In the genomic region with DNA sequence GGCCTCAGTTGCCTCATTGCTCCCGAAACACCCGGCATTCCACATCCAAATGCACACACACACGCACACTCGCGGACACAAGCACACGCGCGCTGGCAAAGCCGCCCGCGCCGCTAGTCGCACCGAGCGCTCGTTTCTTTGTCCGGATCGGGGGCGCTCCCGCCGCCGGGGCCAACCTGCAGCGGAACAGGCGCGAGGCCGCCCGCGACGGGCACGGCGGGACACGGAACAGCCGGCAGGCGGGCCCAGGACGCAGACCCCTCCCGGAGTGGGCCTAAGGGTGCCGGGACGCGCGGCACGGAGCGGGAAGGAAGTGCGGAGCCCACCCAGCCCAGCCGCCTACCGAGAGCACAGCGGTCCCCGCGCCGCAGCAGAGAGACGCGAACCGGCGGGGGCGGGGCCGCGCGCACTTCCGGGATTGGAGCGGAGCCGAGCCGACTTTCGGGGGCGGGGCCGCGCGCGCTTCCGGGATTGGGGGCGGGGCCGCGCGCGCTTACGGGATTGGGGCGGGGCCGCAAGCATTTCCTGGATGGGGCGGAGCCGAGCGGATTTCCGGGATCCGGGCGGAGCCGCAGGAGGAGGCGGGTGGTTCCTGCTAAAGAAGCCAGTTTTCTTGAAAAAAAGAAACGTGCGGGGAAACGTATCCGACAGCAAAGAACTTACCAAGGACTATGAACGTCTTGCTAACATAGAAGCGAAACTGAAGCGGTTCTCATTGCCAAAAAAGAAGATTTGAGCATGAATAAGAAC, we compare ENCODE assay signal across 8 cellular contexts. TPM values are rescaled to one million over a fixed set of nuclear protein-coding genes. Genes with fewer than 3 reads are reported as not detected.
DNase-seq lines count a peak whose midpoint lies in the region; ATAC-seq lines count a peak whose summit lies in the region.

Gene CYBC1, minus strand, starts transcription at position 396 of the 750 bp plus-strand sequence. CDS start 1,498 bp downstream, outside the sequence.

- H3K4me3 Mint-ChIP-seq in CD4-positive, CD25-positive, alpha-beta regulatory T cell: peak within 1 kb of the TSS; percentile 94 to 99 (median 96)

- H3K27me3 ChIP-seq in CD4-positive, CD25-positive, alpha-beta regulatory T cell (ENCODE audit: control insufficient read depth, insufficient read depth, low read length): no peaks in the 10 kb centered on the region

- peaks cover 12 to 47% (median 18%) of the 10 kb centered on the region in 4 donors for H3K4me1 Mint-ChIP-seq in CD4-positive, CD25-positive, alpha-beta regulatory T cell

- no peaks in the 10 kb centered on the region for H3K9me3 ChIP-seq in CD4-positive, CD25-positive, alpha-beta regulatory T cell (ENCODE audit: control insufficient read depth in 2 of 2, low read length in 2 of 2)

- ATAC-seq in CD4-positive, CD25-positive, alpha-beta regulatory T cell (ENCODE audit: low read depth in 2 of 2): peak; percentile 70 to 75
- peak; percentile 59 for ATAC-seq in GM19463 (IDR thresholded peaks at IDR 0.05; ENCODE audit: unreplicated experiment)

- DNase-seq in CD4-positive, CD25-positive, alpha-beta regulatory T cell: peak; percentile 92 to 98 (median 93)
- DNase-seq in HT1080 (ENCODE audit: low read depth): peak; percentile 78
- DNase-seq in NOMO-1 treated with DMSO at 0.1 percent for 48 hours (lab: John Stamatoyannopoulos, UW; ENCODE audit: unreplicated experiment): peak; percentile 90
- DNase-seq in effector CD8-positive, alpha-beta T cell (lab: John Stamatoyannopoulos, UW): peak; percentile 94
- peak; percentile 92 for DNase-seq in medulla oblongata (ENCODE audit: extremely low spot score)
- peak; percentile 94 to 96 (median 94) for DNase-seq in stimulated activated CD4-positive, alpha-beta T cell treated with anti-CD3 and anti-CD28 coated beads, TNF-alpha, amount 100 ng/mL, for 4 hours (ENCODE audit: low read depth in 3 of 3)

- peak within 1 kb of the TSS; percentile 94 for H3K27ac ChIP-seq in CD4-positive, CD25-positive, alpha-beta regulatory T cell (ENCODE audit: insufficient read depth, low read length, poor library complexity, severe bottlenecking)

- H3K4me1 ChIP-seq in CD4-positive, CD25-positive, alpha-beta regulatory T cell (ENCODE audit: control insufficient read depth, insufficient read depth, low read length, poor library complexity, severe bottlenecking): peaks cover 37% of the 10 kb centered on the region

- peak within 1 kb of the TSS; percentile 90 for H3K4me3 ChIP-seq in CD4-positive, CD25-positive, alpha-beta regulatory T cell (ENCODE audit: low read depth, low read length)

- H3K27me3 Mint-ChIP-seq in CD4-positive, CD25-positive, alpha-beta regulatory T cell: peaks cover 6% of the 10 kb centered on the region

- CTCF ChIA-PET in activated CD8-positive, alpha-beta memory T cell treated with anti-CD3 and anti-CD28 coated beads for 36 hours (lab: Charles Lee): interaction anchor here (1.2 kb wide), 1 partner anchor 31 kb away, joined by 3 read pairs; no protein-coding TSS in a partner anchor

- POLR2A ChIA-PET in activated CD8-positive, alpha-beta memory T cell treated with anti-CD3 and anti-CD28 coated beads for 36 hours (lab: Charles Lee): interaction anchor here (0.7 kb wide), 2 partner anchors 10 to 149 kb away, joined by 3 to 7 read pairs; no protein-coding TSS in a partner anchor

- H3K36me3 Mint-ChIP-seq in CD4-positive, CD25-positive, alpha-beta regulatory T cell: no peaks in the 10 kb centered on the region

- no peaks in the 10 kb centered on the region for H3K9me3 Mint-ChIP-seq in CD4-positive, CD25-positive, alpha-beta regulatory T cell

- H3K27ac Mint-ChIP-seq in CD4-positive, CD25-positive, alpha-beta regulatory T cell: peak within 1 kb of the TSS; percentile 97 to 99 (median 98)

- H3K36me3 ChIP-seq in CD4-positive, CD25-positive, alpha-beta regulatory T cell (ENCODE audit: control insufficient read depth, insufficient read depth, low read length): peaks cover 1% of the 10 kb centered on the region

RNA-seq across cellular contexts. Expression of gene CYBC1, which starts in this region (rescaled TPM):
- 155 TPM for total RNA-seq in CD4-positive, CD25-positive, alpha-beta regulatory T cell
- polyA plus RNA-seq in CD4-positive, CD25-positive, alpha-beta regulatory T cell: 100 to 1,000 TPM; 174 to 230 (median 203) TPM
- total RNA-seq in HT1080 (2014; rRNA removed; shearing (Covaris generic)): 38.2 and 39.6 TPM in 2 replicates
- 49.3 and 50.5 TPM in 2 replicates for polyA plus RNA-seq in HT1080 (2015; cell fraction: cytosol; rRNA removed)
- polyA plus RNA-seq in HT1080 (2015; cell fraction: nucleus; rRNA removed): 82.2 and 88.7 TPM in 2 replicates
- total RNA-seq in activated CD8-positive, alpha-beta memory T cell treated with anti-CD3 and anti-CD28 coated beads for 36 hours: 100 to 1,000 TPM; 197 to 201 TPM

Comparison
In these comparisons a context has a peak if more than half of its experiments do, and no peak if none do; other contexts are left out.
1. Peak in every context shown above with its lines: DNase-seq, ATAC-seq, H3K4me3 ChIP-seq and H3K27ac ChIP-seq.